8 cellular contexts compared by ENCODE assay signal in genomic region chr2:47002480-47003381, GRCh38.
DNase-seq lines count a peak whose midpoint lies in the region; ATAC-seq and TF ChIP-seq lines count a peak whose summit lies in the region.

No MANE protein-coding gene starts in this region.

- H3K36me3 ChIP-seq in PC-3 (ENCODE audit: low read depth, low read length) (peaks cover 8% of the 10 kb centered on the region), fibroblast of lung (ENCODE audit: control insufficient read depth, insufficient read depth, low read length) (peaks cover 22% of the 10 kb centered on the region), osteoblast (ENCODE audit: insufficient read depth, low read length) (peaks cover 64% of the 10 kb centered on the region)

- H3K9me3 ChIP-seq in PC-3 (ENCODE audit: low read length) (no peaks in the 10 kb centered on the region), fibroblast of lung (ENCODE audit: control insufficient read depth, insufficient read depth, low read depth, low read length) (no peaks in the 10 kb centered on the region), osteoblast (ENCODE audit: low read depth, low read length) (no peaks in the 10 kb centered on the region)

- TF ChIP-seq CTCF in PC-3 (conservative IDR thresholded peaks at IDR 0.05; ENCODE audit: low read depth, low read length): no peak
- TF ChIP-seq CTCF in fibroblast of lung (conservative IDR thresholded peaks at IDR 0.05 in 1 of 2, IDR thresholded peaks at IDR 0.05 in 1 of 2; ENCODE audit: low read depth in 1 of 2, low read length in 2 of 2): no peak
- TF ChIP-seq CTCF in osteoblast (IDR thresholded peaks at IDR 0.05; ENCODE audit: extremely low read depth, low read depth, low read length): no peak

- H3K9ac ChIP-seq in PC-3 (ENCODE audit: low read length) (no peak overlapping the region), fibroblast of lung (ENCODE audit: insufficient read depth, low read length) (peak overlapping the region; percentile 20)

- no peaks in the 10 kb centered on the region for H3F3A ChIP-seq in PC-3 (ENCODE audit: low read length, unreplicated experiment)

- H3K79me2 ChIP-seq in PC-3 (ENCODE audit: low read length) (no peaks in the 10 kb centered on the region), fibroblast of lung (ENCODE audit: control insufficient read depth, insufficient read depth, low read length) (no peaks in the 10 kb centered on the region), osteoblast (ENCODE audit: insufficient read depth, low read length) (no peaks in the 10 kb centered on the region)

- H3K27ac ChIP-seq in PC-3 (ENCODE audit: low read length) (no peak overlapping the region), fibroblast of lung (ENCODE audit: insufficient read depth, low read length) (peak overlapping the region; percentile 6), osteoblast (ENCODE audit: low read depth, low read length) (peak overlapping the region; percentile 8)

- DNase-seq in GDM1 (lab: John Stamatoyannopoulos, UW) (peak; percentile 45), PC-3 (peak; percentile 16), fibroblast of lung (ENCODE audit: low read depth in 2 of 2) (peak; percentile 35 to 49), osteoblast (ENCODE audit: insufficient read length, low spot score, missing footprints) (peak; percentile 82), Kasumi-1 (lab: John Stamatoyannopoulos, UW) (no peak)
- DNase-seq in effector CD4-positive, alpha-beta T cell: no peak
- DNase-seq in stimulated activated naive CD4-positive, alpha-beta T cell (lab: John Stamatoyannopoulos, UW): no peak

- H3K4me3 ChIP-seq in PC-3 (ENCODE audit: low read length): no peak overlapping the region
- H3K4me3 ChIP-seq in fibroblast of lung (replicated peaks in 1 of 4; ENCODE audit: control extremely low read depth in 1 of 4, insufficient read depth in 1 of 4, low read depth in 3 of 4, low read length in 4 of 4): no peak overlapping the region
- no peak overlapping the region for H3K4me3 ChIP-seq in osteoblast (ENCODE audit: insufficient read depth, low read length)

- POLR2A ChIA-PET in PC-3 (lab: Charles Lee; ENCODE audit: unreplicated experiment): no interaction called here

- peaks cover 38% of the 10 kb centered on the region for H3K4me1 ChIP-seq in PC-3 (ENCODE audit: insufficient read depth, low read length)
- H3K4me1 ChIP-seq in fibroblast of lung (ENCODE audit: control insufficient read depth, extremely low read depth, insufficient read depth, low read length): peaks cover 24% of the 10 kb centered on the region
- peaks cover 16% of the 10 kb centered on the region for H3K4me1 ChIP-seq in osteoblast (ENCODE audit: insufficient read depth, low read length)

- H3K27me3 ChIP-seq in PC-3 (ENCODE audit: low read length): no peaks in the 10 kb centered on the region
- no peaks in the 10 kb centered on the region for H3K27me3 ChIP-seq in fibroblast of lung (ENCODE audit: control insufficient read depth, insufficient read depth, low read length)
- no peaks in the 10 kb centered on the region for H3K27me3 ChIP-seq in osteoblast (ENCODE audit: insufficient read depth, low read length)

- H2AFZ ChIP-seq in PC-3 (ENCODE audit: low read length) (no peak overlapping the region), fibroblast of lung (ENCODE audit: low read length) (no peak overlapping the region), osteoblast (ENCODE audit: low read length) (no peak overlapping the region)

- H4K20me1 ChIP-seq in PC-3 (ENCODE audit: low read length) (no peaks in the 10 kb centered on the region), fibroblast of lung (ENCODE audit: control insufficient read depth, extremely low read depth, insufficient read depth, low read length) (no peaks in the 10 kb centered on the region), osteoblast (ENCODE audit: insufficient read depth, low read length) (no peaks in the 10 kb centered on the region)

- CTCF ChIA-PET in PC-3 (lab: Charles Lee): no interaction called here

- H3K9me2 ChIP-seq in PC-3 (replicated peaks; ENCODE audit: low read length): no peaks in the 10 kb centered on the region

- no peak overlapping the region for H3K4me2 ChIP-seq in PC-3 (ENCODE audit: low read length)
- no peak overlapping the region for H3K4me2 ChIP-seq in fibroblast of lung (ENCODE audit: extremely low read depth, insufficient read depth, low read length)
- no peak overlapping the region for H3K4me2 ChIP-seq in osteoblast (ENCODE audit: insufficient read depth, low read length)

- ATAC-seq in PC-3: no peak
- no peak for ATAC-seq in HG02642 (IDR thresholded peaks at IDR 0.05; ENCODE audit: poor library complexity, unreplicated experiment)

- intact Hi-C loops in PC-3 (cut with micrococcal nuclease): no loop called here

- no TSS peak for BruUV-seq in PC-3 (replicated peaks; lab: Mats Ljungman, UMichigan)

Comparison
In these comparisons a context has a peak if more than half of its experiments do, and no peak if none do; other contexts are left out.
1. DNase-seq: peak in GDM1 (single experiment), PC-3 (single experiment), fibroblast of lung (2 of 2) and osteoblast (single experiment); none in effector CD4-positive, alpha-beta T cell (single experiment), Kasumi-1 (0 of 2) and stimulated activated naive CD4-positive, alpha-beta T cell (0 of 6).